10 cellular contexts compared by ENCODE assay signal in the genomic region with DNA sequence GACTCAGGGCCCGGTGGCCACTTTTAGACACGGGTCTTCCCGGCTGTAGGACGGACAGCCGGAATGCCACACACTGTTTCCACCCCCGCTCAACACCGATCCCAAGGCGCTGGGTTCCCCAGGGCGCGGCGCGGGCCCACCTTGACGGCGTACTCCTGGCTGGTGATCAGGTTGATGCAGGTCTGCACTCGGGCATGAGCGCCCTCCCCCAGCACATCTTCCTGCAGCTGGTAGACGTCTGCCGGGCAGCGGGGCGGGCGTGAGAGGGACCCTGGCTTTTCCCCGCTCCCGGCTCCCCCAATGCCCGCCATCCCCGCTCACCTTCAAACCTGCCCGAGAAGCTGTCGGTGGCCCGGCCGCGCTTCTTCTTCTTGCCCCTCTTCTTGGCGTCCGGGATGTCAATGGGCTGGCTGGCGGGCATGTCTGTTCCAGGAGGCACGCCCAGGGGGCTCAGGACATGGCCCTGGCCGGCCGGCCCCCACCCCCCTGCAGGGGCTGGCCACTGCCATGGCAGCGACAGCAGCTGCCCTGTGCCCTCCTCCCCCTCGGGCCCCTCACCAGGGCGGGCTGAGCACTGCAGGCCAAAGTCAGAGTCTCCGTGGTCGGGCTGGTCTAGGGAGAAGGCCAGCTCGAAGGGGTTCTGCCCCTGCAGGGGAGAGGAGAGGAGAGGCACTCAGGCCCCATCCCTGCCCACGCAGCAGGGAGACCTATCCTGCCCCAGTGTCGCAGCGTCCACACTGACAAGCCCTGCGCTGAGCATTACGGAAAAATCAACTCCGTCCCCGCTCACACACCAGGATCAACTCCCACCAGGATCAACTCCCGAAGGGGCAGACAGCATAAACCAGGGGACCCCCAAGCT. TPM values are rescaled to one million over a fixed set of nuclear protein-coding genes. Genes with fewer than 3 reads are reported as not detected.
A peak's percentile ranks its signal among the peaks of the same experiment; 100 is the strongest.
DNase-seq lines count a peak whose midpoint lies in the region; ATAC-seq, FAIRE-seq and TF ChIP-seq lines count a peak whose summit lies in the region.
"Had no signal": no experiment of that assay in that cellular context is flagged by ENCODE, and none has a peak within 500 bp of the region (broad histone marks: within the 10 kb centered on the region; RNA-seq: fewer than 3 reads in every experiment).

No MANE protein-coding gene starts in this region.

- no peaks in the 10 kb centered on the region for H3K9me3 ChIP-seq in BLaER1 treated with 17β-estradiol and CSF1 and Interleukin-3, amounts not matched to agents 10 nM and 100 nM (replicated peaks in 1 of 11)
- H3K9me3 ChIP-seq in IMR-90 (ENCODE audit: control insufficient read depth, insufficient read depth, low read length) (no peaks in the 10 kb centered on the region), small intestine (ENCODE audit: control insufficient read depth, low read depth) (no peaks in the 10 kb centered on the region)

- H3K4ac ChIP-seq in IMR-90 (ENCODE audit: low read depth, low read length): no peak overlapping the region

- 0 out of 2 replicates have a peak, but pooled peaks cover 4% of the 10 kb centered on the region for H3K9me1 ChIP-seq in IMR-90 (ENCODE audit: insufficient read depth, low read length)

- no peak overlapping the region for H3K4me3 Mint-ChIP-seq in WTC11

- no peak overlapping the region for H2BK15ac ChIP-seq in IMR-90 (ENCODE audit: low read depth, low read length)

- no peak overlapping the region for H2AFZ ChIP-seq in IMR-90 (replicated peaks; ENCODE audit: low read length, poor library complexity)

- peaks cover 74 to 95% (median 92%) of the 10 kb centered on the region in 11 experiments for H4K20me1 ChIP-seq in BLaER1 treated with 17β-estradiol and CSF1 and Interleukin-3, amounts not matched to agents 10 nM and 100 nM
- peaks cover 62% of the 10 kb centered on the region for H4K20me1 ChIP-seq in IMR-90 (ENCODE audit: insufficient read depth, low read length)

- ATAC-seq in IMR-90 (ENCODE audit: low read depth) (no peak), WTC11 (no peak)

- FAIRE-seq in small intestine (lab: Jason Lieb, UNC): no peak
- FAIRE-seq: H54 had no signal

- dilution Hi-C loops in IMR-90 (cut with HindIII; ENCODE audit: low sequenced_read_pairs, unreplicated experiment): no loop called here

- peak overlapping the region in 3 of 10 experiments; percentile 14 to 21 (median 18); a peak in 2 of 20 replicates for H3K4me3 ChIP-seq in BLaER1 treated with 17β-estradiol and CSF1 and Interleukin-3, amounts not matched to agents 10 nM and 100 nM
- H3K4me3 ChIP-seq in IMR-90 (ENCODE audit: insufficient read depth, low read depth, low read length) (no peak overlapping the region), rectal smooth muscle tissue (ENCODE audit: low read length) (no peak overlapping the region), small intestine (ENCODE audit: low read depth in 1 of 2, low read length in 2 of 2) (no peak overlapping the region)

- no peak overlapping the region for H3K23ac ChIP-seq in IMR-90 (ENCODE audit: low read depth, low read length)

- H3K4me2 ChIP-seq in BLaER1 treated with 17β-estradiol and CSF1 and Interleukin-3, amounts not matched to agents 10 nM and 100 nM: peak overlapping the region; percentile 91 to 100 (median 99); a peak in 21 of 22 replicates
- H3K4me2 ChIP-seq in IMR-90 (ENCODE audit: low read depth, low read length): no peak overlapping the region

- CTCF ChIA-PET in IMR-90 (lab: Yijun Ruan, JAX): no interaction called here
- CTCF ChIA-PET in WTC11 (lab: Charles Lee): interaction anchor here (0.8 kb wide), 1 partner anchor 208 kb away, joined by 3 read pairs; no protein-coding TSS in a partner anchor

- H3K79me1 ChIP-seq in IMR-90 (ENCODE audit: low read depth in 1 of 2, low read length in 2 of 2): peaks cover 10 to 71% of the 10 kb centered on the region in 2 experiments; a peak in 3 of 4 replicates

- no peak for TF ChIP-seq RAD21 in IMR-90 (IDR thresholded peaks at IDR 0.05; ENCODE audit: low read length)

- H3K27me3 Mint-ChIP-seq in WTC11 (ENCODE audit: low read depth): no peaks in the 10 kb centered on the region

- H3K56ac ChIP-seq in IMR-90 (ENCODE audit: extremely low read depth, insufficient read depth, low read length): no peak overlapping the region

- H3K4me1 Mint-ChIP-seq in WTC11: peaks cover 11% of the 10 kb centered on the region

- H3K36me3 Mint-ChIP-seq in WTC11: 0 out of 2 replicates have a peak, but pooled peaks cover 3% of the 10 kb centered on the region

- intact Hi-C loops in IMR-90 (cut with micrococcal nuclease): no loop called here

- H4K8ac ChIP-seq in IMR-90 (ENCODE audit: low read depth in 2 of 2, low read length in 2 of 2): no peak overlapping the region

- no peaks in the 10 kb centered on the region for H3K9me3 Mint-ChIP-seq in WTC11

- POLR2A ChIA-PET in IMR-90 (lab: Charles Lee; ENCODE audit: unreplicated experiment) (no interaction called here), WTC11 (lab: Charles Lee) (no interaction called here)

- no peak overlapping the region for H4K5ac ChIP-seq in IMR-90 (ENCODE audit: low read depth, low read length)

- no peak overlapping the region for H3K14ac ChIP-seq in IMR-90 (replicated peaks; ENCODE audit: low read depth, low read length)

- peak overlapping the region; percentile 13 for H2AK9ac ChIP-seq in IMR-90 (replicated peaks; ENCODE audit: low read depth, low read length, poor library complexity)

- H3K27me3 ChIP-seq in BLaER1 treated with 17β-estradiol and CSF1 and Interleukin-3, amounts not matched to agents 10 nM and 100 nM: no peaks in the 10 kb centered on the region
- no peaks in the 10 kb centered on the region for H3K27me3 ChIP-seq in IMR-90 (ENCODE audit: control insufficient read depth, insufficient read depth, low read length)
- no peaks in the 10 kb centered on the region for H3K27me3 ChIP-seq in rectal smooth muscle tissue (ENCODE audit: control insufficient read depth, insufficient read depth, low read length)
- H3K27me3 ChIP-seq in small intestine (ENCODE audit: control insufficient read depth in 2 of 2, insufficient read depth in 2 of 2, low read length in 2 of 2): no peaks in the 10 kb centered on the region

- peak overlapping the region; percentile 23 to 98 (median 90); a peak in 20 of 22 replicates for H3K9ac ChIP-seq in BLaER1 treated with 17β-estradiol and CSF1 and Interleukin-3, amounts not matched to agents 10 nM and 100 nM
- H3K9ac ChIP-seq in IMR-90 (ENCODE audit: low read depth, low read length) (no peak overlapping the region), rectal smooth muscle tissue (ENCODE audit: low read length) (no peak overlapping the region)

- in situ Hi-C loops in IMR-90 (cut with MboI; ENCODE audit: low sequenced_read_pairs): no loop called here

- H2AK5ac ChIP-seq in IMR-90 (ENCODE audit: low read depth, low read length): no peak overlapping the region

- H4K91ac ChIP-seq in IMR-90 (ENCODE audit: insufficient read depth, low read depth, low read length): no peak overlapping the region

- H2BK20ac ChIP-seq in IMR-90 (ENCODE audit: low read depth, low read length): no peak overlapping the region

- H3K27ac ChIP-seq in BLaER1 treated with 17β-estradiol and CSF1 and Interleukin-3, amounts not matched to agents 10 nM and 100 nM: peak overlapping the region in 8 of 11 experiments; percentile 30 to 91 (median 68); a peak in 10 of 22 replicates
- no peak overlapping the region for H3K27ac ChIP-seq in IMR-90 (ENCODE audit: insufficient read depth, low read length)
- peak overlapping the region; percentile 76 for H3K27ac ChIP-seq in epithelial cell of prostate
- H3K27ac ChIP-seq in rectal smooth muscle tissue (ENCODE audit: low read depth, low read length): peak overlapping the region; percentile 3
- no peak overlapping the region for H3K27ac ChIP-seq in small intestine (ENCODE audit: low read depth in 1 of 2, low read length in 1 of 2)

- no peak overlapping the region for H2BK5ac ChIP-seq in IMR-90 (ENCODE audit: low read depth, low read length, poor library complexity, severe bottlenecking)

- no peak for TF ChIP-seq POLR2A in IMR-90 (IDR thresholded peaks at IDR 0.05; ENCODE audit: low read depth, low read length)

- H3K18ac ChIP-seq in IMR-90 (ENCODE audit: low read depth, low read length): no peak overlapping the region

- H3K36me3 ChIP-seq in BLaER1 treated with 17β-estradiol and CSF1 and Interleukin-3, amounts not matched to agents 10 nM and 100 nM: peaks cover 65 to 82% (median 79%) of the 10 kb centered on the region in 11 experiments
- H3K36me3 ChIP-seq in IMR-90 (ENCODE audit: control insufficient read depth, insufficient read depth, low read length) (peaks cover 38% of the 10 kb centered on the region), rectal smooth muscle tissue (ENCODE audit: control insufficient read depth, insufficient read depth, low read length) (peaks cover 18% of the 10 kb centered on the region), small intestine (ENCODE audit: control insufficient read depth in 2 of 2, insufficient read depth in 2 of 2, low read length in 2 of 2) (peaks cover 4 to 8% of the 10 kb centered on the region in 2 donors)

- no peak for DNase-seq in IMR-90
- DNase-seq in epithelial cell of prostate (ENCODE audit: low read depth, low spot score): no peak
- DNase-seq in NCI-H1436 (lab: John Stamatoyannopoulos, UW): no peak
- no peak for DNase-seq in small intestine
- no peak for DNase-seq in putamen (ENCODE audit: low spot score)
- no peak for DNase-seq in WTC11 (ENCODE audit: low spot score)
- DNase-seq: Kasumi-1 had no signal

- H2BK120ac ChIP-seq in IMR-90 (ENCODE audit: low read depth, low read length): no peak overlapping the region

- H3K27ac Mint-ChIP-seq in WTC11: no peak overlapping the region

- peaks cover 80 to 85% (median 83%) of the 10 kb centered on the region in 10 experiments for H3K4me1 ChIP-seq in BLaER1 treated with 17β-estradiol and CSF1 and Interleukin-3, amounts not matched to agents 10 nM and 100 nM
- peaks cover 32% of the 10 kb centered on the region for H3K4me1 ChIP-seq in IMR-90 (ENCODE audit: control insufficient read depth, insufficient read depth, low read length)
- H3K4me1 ChIP-seq in rectal smooth muscle tissue (ENCODE audit: control insufficient read depth, insufficient read depth, low read length): peaks cover 36% of the 10 kb centered on the region
- peaks cover 6 to 22% of the 10 kb centered on the region in 2 donors for H3K4me1 ChIP-seq in small intestine (ENCODE audit: control insufficient read depth in 2 of 2, insufficient read depth in 1 of 2, low read depth in 1 of 2, low read length in 1 of 2)

- no TSS peak for BruUV-seq in IMR-90 (replicated peaks; lab: Mats Ljungman, UMichigan)

- 99% methylated on average over 15 of the region's 50 CpGs; no CpG with 5 or more reads in 1 of the 2 experiments for WGBS in IMR-90 (ENCODE audit: extremely low coverage in 2 of 2, insufficient read length in 1 of 2), 2 experiments
- 90 to 92% (median 92%) methylated on average over 36 to 50 of the region's 50 CpGs for WGBS in small intestine, 3 donors

- TF ChIP-seq CTCF in IMR-90 (conservative IDR thresholded peaks at IDR 0.05; ENCODE audit: low read depth, low read length) (no peak), WTC11 (IDR thresholded peaks at IDR 0.05) (no peak)

RNA-seq across cellular contexts. Expression of a gene that starts 4.8 kb away (rescaled TPM):
- total RNA-seq in IMR-90 (2012; rRNA removed): 20.8 and 21.9 TPM in 2 replicates
- polyA plus RNA-seq in IMR-90 (2012; rRNA removed): 31.8 and 37.5 TPM in 2 replicates
- 25.9 and 51.6 TPM in 2 replicates for polyA plus RNA-seq in IMR-90 (2012; cell fraction: cytosol; rRNA removed)
- polyA plus RNA-seq in IMR-90 (2012; cell fraction: nucleus; rRNA removed; ENCODE audit: low replicate concordance): 57.0 and 142 TPM in 2 replicates
- 10 to 100 TPM; 47.6 to 97.7 (median 80.1) TPM for polyA plus RNA-seq in small intestine
- 150 to 165 TPM (median 163 TPM) in 3 replicates for total RNA-seq in WTC11 (2021)

RNA-seq across cellular contexts. Expression of a gene that starts 30.8 kb away (rescaled TPM):
- total RNA-seq in IMR-90 (2012; rRNA removed) (24.4 and 25.8 TPM in 2 replicates), WTC11 (2021) (106 to 148 TPM (median 145 TPM) in 3 replicates)
- polyA plus RNA-seq in IMR-90 (2012; rRNA removed) (65.7 and 67.1 TPM in 2 replicates), small intestine (10 to 100 TPM; 32.7 to 60.9 (median 45.2) TPM)
- polyA plus RNA-seq in IMR-90 (2012; cell fraction: cytosol; rRNA removed): 38.7 and 95.6 TPM in 2 replicates
- 53.9 and 143 TPM in 2 replicates for polyA plus RNA-seq in IMR-90 (2012; cell fraction: nucleus; rRNA removed; ENCODE audit: low replicate concordance)

RNA-seq across cellular contexts. Expression of a gene that starts 49.8 kb away (rescaled TPM):
- total RNA-seq in IMR-90 (2012; rRNA removed): 8.9 and 9.3 TPM in 2 replicates
- 26.5 and 28.8 TPM in 2 replicates for polyA plus RNA-seq in IMR-90 (2012; rRNA removed)
- polyA plus RNA-seq in IMR-90 (2012; cell fraction: cytosol; rRNA removed): 20.4 and 29.9 TPM in 2 replicates
- 15.3 and 28.7 TPM in 2 replicates for polyA plus RNA-seq in IMR-90 (2012; cell fraction: nucleus; rRNA removed; ENCODE audit: low replicate concordance)
- polyA plus RNA-seq in small intestine: 10 to 100 TPM in 2 of 3 donors, 1 to 10 TPM in 1; 7.6 to 16.3 (median 12.7) TPM
- total RNA-seq in WTC11 (2021): 8.1 to 9.8 TPM (median 9.6 TPM) in 3 replicates

RNA-seq across cellular contexts. Expression of a gene that starts 50.4 kb away (rescaled TPM):
- total RNA-seq in IMR-90 (2012; rRNA removed) (0.56 and 0.72 TPM in 2 replicates), WTC11 (2021) (0.73 to 1.9 TPM (median 1.8 TPM) in 3 replicates)
- polyA plus RNA-seq in IMR-90 (2012; rRNA removed) (2.8 and 3.4 TPM in 2 replicates), small intestine (1 to 10 TPM; 3.5 to 5.8 (median 4.8) TPM)
- polyA plus RNA-seq in IMR-90 (2012; cell fraction: cytosol; rRNA removed): 0.37 and 1.5 TPM in 2 replicates
- polyA plus RNA-seq in IMR-90 (2012; cell fraction: nucleus; rRNA removed; ENCODE audit: low replicate concordance): 19.5 and 47.8 TPM in 2 replicates

Comparison
In these comparisons a context has a peak if more than half of its experiments do, and no peak if none do; other contexts are left out.
1. H3K27ac ChIP-seq: peak in BLaER1 treated with 17β-estradiol and CSF1 and Interleukin-3, amounts not matched to agents 10 nM and 100 nM (8 of 11), epithelial cell of prostate (single experiment) and rectal smooth muscle tissue (single experiment); none in IMR-90 (single experiment) and small intestine (0 of 2).
2. H3K9ac ChIP-seq: peak in BLaER1 treated with 17β-estradiol and CSF1 and Interleukin-3, amounts not matched to agents 10 nM and 100 nM (11 of 11); none in IMR-90 (single experiment) and rectal smooth muscle tissue (single experiment).